ENCODE assay signal across 1 cellular context in genomic region chr2:49937432-49937831, GRCh38.
TF ChIP-seq lines count a peak whose summit lies in the region.

No MANE protein-coding gene starts in this region.

TF ChIP-seq in WTC11, 78 proteins besides CTCF, POLR2A, EP300 and RAD21 (continued from another document):
- TF ChIP-seq OVOL2 (CRISPR knock-in tag; IDR thresholded peaks at IDR 0.05; ENCODE audit: borderline replicate concordance): no peak
